In genomic region chr15:50426428-50426827, GRCh38 we compare ENCODE assay signal across 1 cellular context.
TF ChIP-seq lines count a peak whose summit lies in the region.

No MANE protein-coding gene starts in this region.

TF ChIP-seq in neural cell, 6 proteins besides CTCF, POLR2A, EP300 and RAD21:
- TF ChIP-seq SMC3 (conservative IDR thresholded peaks at IDR 0.05; ENCODE audit: poor library complexity) (no peak), POLR2AphosphoS5 (IDR thresholded peaks at IDR 0.05) (no peak), MXI1 (conservative IDR thresholded peaks at IDR 0.05; ENCODE audit: poor library complexity, severe bottlenecking) (no peak), REST (IDR thresholded peaks at IDR 0.05; ENCODE audit: borderline replicate concordance) (no peak), TAF1 (IDR thresholded peaks at IDR 0.05; ENCODE audit: low read depth) (no peak), EZH2 (IDR thresholded peaks at IDR 0.05; ENCODE audit: borderline replicate concordance, insufficient read depth, low read length, poor library complexity, severe bottlenecking) (no peak)
